ENCODE assay signal across 8 cellular contexts in the genomic region with DNA sequence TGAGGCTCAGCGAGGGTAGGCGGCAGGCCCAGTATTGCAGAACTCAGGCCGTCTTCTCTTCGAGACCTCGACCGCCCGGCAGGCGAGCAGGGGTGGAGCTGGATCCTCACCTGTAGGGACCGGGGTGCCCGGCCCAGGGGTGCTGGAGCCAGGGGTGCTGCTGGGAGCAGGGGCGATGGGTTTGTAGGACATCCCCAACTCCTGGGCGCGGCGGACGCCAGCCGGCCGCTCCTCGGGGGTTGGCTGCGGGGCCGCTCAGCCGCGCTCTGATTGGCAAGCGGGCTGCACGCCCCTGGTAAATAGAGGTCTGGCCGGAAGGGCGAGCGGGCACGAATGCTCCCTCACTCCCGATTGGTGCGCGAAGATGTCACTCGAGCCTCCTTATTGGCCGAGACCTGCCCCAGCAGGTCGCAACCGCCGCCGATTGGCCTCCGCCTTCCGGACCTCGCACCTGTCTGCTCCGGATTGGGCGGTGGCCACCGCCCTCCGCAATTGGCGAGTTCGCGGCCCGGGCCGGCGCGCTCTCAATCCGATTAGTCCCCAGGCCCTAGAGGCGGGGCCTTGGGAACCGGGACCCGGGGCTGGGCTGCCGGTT. TPM values are rescaled to one million over a fixed set of nuclear protein-coding genes. Genes with fewer than 3 reads are reported as not detected.
A peak's percentile ranks its signal among the peaks of the same experiment; 100 is the strongest.
DNase-seq lines count a peak whose midpoint lies in the region; ATAC-seq, FAIRE-seq and TF ChIP-seq lines count a peak whose summit lies in the region.

CDK2AP2 (minus strand) TSS at position 272 of the 595 bp plus-strand sequence; CDS start at position 192, 80 bp downstream.

- peak within 1 kb of the TSS; percentile 94 to 95 for H3K27ac Mint-ChIP-seq in T-cell
- peak within 1 kb of the TSS; percentile 98 for H3K27ac Mint-ChIP-seq in type B pancreatic cell

- peak; percentile 44; the same call in 1 of the 2 replicates for TF ChIP-seq POLR2A in GM12891 (IDR thresholded peaks at IDR 0.05; ENCODE audit: low read depth, low read length)

- no peak for FAIRE-seq in GM12891 (lab: Jason Lieb, UNC)

- H3K9me3 Mint-ChIP-seq in T-cell, result no peaks in the 10 kb centered on the region
- no peaks in the 10 kb centered on the region for H3K9me3 Mint-ChIP-seq in type B pancreatic cell

- H3K4me3 Mint-ChIP-seq in T-cell, result peak within 1 kb of the TSS; percentile 84 to 94 (median 87)
- peak within 1 kb of the TSS; percentile 93 for H3K4me3 Mint-ChIP-seq in type B pancreatic cell

- TF ChIP-seq CTCF in type B pancreatic cell (conservative IDR thresholded peaks at IDR 0.05), result no peak

- POLR2A ChIA-PET in T-cell (lab: Charles Lee), result interaction anchor here in 1 of 2 donors (0.6 kb wide), 1 partner anchor 47 kb away, joined by 3 read pairs; no protein-coding TSS in a partner anchor

- DNase-seq in GM12891 (ENCODE audit: insufficient read length, low spot score), result peak; percentile 98
- peak; percentile 96 for DNase-seq in NCI-H1436 treated with DMSO at 0.1 percent for 48 hours (lab: John Stamatoyannopoulos, UW)
- peak; percentile 90 to 99 (median 97) for DNase-seq in T-cell
- peak; percentile 100 for DNase-seq in cardiac septum (ENCODE audit: low spot score)
- peak; percentile 98 for DNase-seq in pons (ENCODE audit: low spot score)
- DNase-seq in type B pancreatic cell (ENCODE audit: extremely low spot score, unreplicated experiment), result peak; percentile 98

- peaks cover 4% of the 10 kb centered on the region for H3K36me3 Mint-ChIP-seq in T-cell
- H3K36me3 Mint-ChIP-seq in type B pancreatic cell, result no peaks in the 10 kb centered on the region

- H3K27me3 Mint-ChIP-seq in T-cell, result peaks cover 0 to 6% of the 10 kb centered on the region in 2 donors
- peaks cover 19% of the 10 kb centered on the region for H3K27me3 Mint-ChIP-seq in type B pancreatic cell

- ATAC-seq in HG02840 (IDR thresholded peaks at IDR 0.05; ENCODE audit: low FRiP score, unreplicated experiment), result peak; percentile 66
- peak; percentile 78 to 82 (median 80) for ATAC-seq in T-cell (replicated peaks in 1 of 4)

- H3K4me1 Mint-ChIP-seq in T-cell (peaks cover 32 to 43% (median 39%) of the 10 kb centered on the region in 3 donors), type B pancreatic cell (ENCODE audit: unreplicated experiment) (peaks cover 24% of the 10 kb centered on the region)

- intact Hi-C loops in cardiac septum (cut with DNase I), result loop anchor here (2.0 to 5.0 kb wide), 4 partner anchors 39 to 151 kb away; partner anchors contain the start of genes GSTP1, RAD9A and TMEM134

- peak within 1 kb of the TSS; percentile 89 for H3K27ac ChIP-seq in adipose tissue (ENCODE audit: low read depth, low read length)

- WGBS in adipose tissue, 3 donors, result 0 to 1% (median 0%) methylated on average over 41 to 56 of the region's 56 CpGs

- CTCF ChIA-PET in T-cell (lab: Charles Lee), result interaction anchor here in 1 of 2 donors (1.5 kb wide), 1 partner anchor 156 kb away, joined by 4 read pairs; no protein-coding TSS in a partner anchor

TF ChIP-seq in GM12891, 5 proteins besides CTCF, POLR2A, EP300 and RAD21:
- no peak for TF ChIP-seq SPI1 (IDR thresholded peaks at IDR 0.05; ENCODE audit: low read depth, low read length)
- TF ChIP-seq POLR2AphosphoS5 (IDR thresholded peaks at IDR 0.05; ENCODE audit: low read depth, low read length), result no peak
- TF ChIP-seq PAX5 (IDR thresholded peaks at IDR 0.05; ENCODE audit: insufficient read depth, low read length, severe bottlenecking), result no peak
- no peak for TF ChIP-seq POU2F2 (IDR thresholded peaks at IDR 0.05; ENCODE audit: low read depth, low read length)
- TF ChIP-seq TAF1 (IDR thresholded peaks at IDR 0.05; ENCODE audit: low read depth, low read length), result no peak

RNA-seq across cellular contexts. Expression of gene CDK2AP2, which starts in this region (rescaled TPM):
- polyA plus RNA-seq in GM12891 (2012; ENCODE audit: low read depth, missing spikeins), result 28.9 TPM
- total RNA-seq in T-cell (10 to 100 TPM; 31.0 to 90.8 (median 79.9) TPM), cardiac septum (72.9 TPM), type B pancreatic cell (ENCODE audit: low replicate concordance) (34.9 and 37.5 TPM in 2 replicates)
- polyA plus RNA-seq in adipose tissue, result 10 to 100 TPM; 64.4 to 78.2 (median 64.5) TPM

Comparison
In these comparisons a context has a peak if more than half of its experiments do, and no peak if none do; other contexts are left out.
1. Peak in every context shown above with its lines: DNase-seq, ATAC-seq and H3K27ac ChIP-seq.